8 cellular contexts compared by ENCODE assay signal in genomic region chr11:134050541-134051383, GRCh38. TPM values are rescaled to one million over a fixed set of nuclear protein-coding genes. Genes with fewer than 3 reads are reported as not detected.
DNase-seq lines count a peak whose midpoint lies in the region; ATAC-seq and TF ChIP-seq lines count a peak whose summit lies in the region.

No MANE protein-coding gene starts in this region.

- peak; percentile 85 for TF ChIP-seq CTCF in GM12865 (IDR thresholded peaks at IDR 0.05; ENCODE audit: insufficient read depth, low read depth, low read length, missing control alignments)
- peak; percentile 93 to 97 (median 95) for TF ChIP-seq CTCF in ascending aorta (IDR thresholded peaks at IDR 0.05)

- H3K27ac ChIP-seq in ascending aorta = no peak overlapping the region
- no peak overlapping the region for H3K27ac ChIP-seq in skeletal muscle tissue (ENCODE audit: low read depth, low read length)

- no peak overlapping the region for H3K4me3 ChIP-seq in GM12865 (ENCODE audit: low read depth, low read length)
- peak overlapping the region; percentile 40 to 41 for H3K4me3 ChIP-seq in ascending aorta
- H3K4me3 ChIP-seq in skeletal muscle tissue (ENCODE audit: low read length in 3 of 3) = peak overlapping the region; percentile 51 to 63 (median 57)

- peaks cover 4 to 17% of the 10 kb centered on the region in 2 donors for H3K4me1 ChIP-seq in ascending aorta
- H3K4me1 ChIP-seq in skeletal muscle tissue (ENCODE audit: control insufficient read depth in 3 of 3, insufficient read depth in 3 of 3, low read length in 3 of 3) = peaks cover 8 to 32% (median 26%) of the 10 kb centered on the region in 3 donors

- ATAC-seq in HG02571 (IDR thresholded peaks at IDR 0.05; ENCODE audit: unreplicated experiment) = peak; percentile 83

- H3K36me3 ChIP-seq in ascending aorta (no peaks in the 10 kb centered on the region), skeletal muscle tissue (ENCODE audit: control insufficient read depth in 3 of 3, insufficient read depth in 3 of 3, low read length in 3 of 3) (no peaks in the 10 kb centered on the region)

- no peaks in the 10 kb centered on the region for H3K27me3 ChIP-seq in ascending aorta
- peaks cover 0 to 8% (median 0%) of the 10 kb centered on the region in 3 donors for H3K27me3 ChIP-seq in skeletal muscle tissue (ENCODE audit: control insufficient read depth in 3 of 3, insufficient read depth in 3 of 3, low read length in 3 of 3)

- intact Hi-C loops in ascending aorta (cut with DNase I) = loop anchor here (1.0 kb wide), 3 partner anchors 19 to 89 kb away; partner anchors contain the start of gene JAM3

- H3K9ac ChIP-seq in skeletal muscle tissue (ENCODE audit: low read depth in 1 of 3, low read length in 3 of 3) = peak overlapping the region; percentile 7 to 72 (median 33)

- no peaks in the 10 kb centered on the region for H3K9me3 ChIP-seq in ascending aorta
- no peaks in the 10 kb centered on the region for H3K9me3 ChIP-seq in skeletal muscle tissue (ENCODE audit: control insufficient read depth in 3 of 3, low read length in 3 of 3)

- peak; percentile 53 for DNase-seq in GM12865 (ENCODE audit: low read depth)
- peak; percentile 88 for DNase-seq in NCI-H1092 treated with DMSO at 0.1 percent for 48 hours (lab: John Stamatoyannopoulos, UW)
- peak; percentile 52 to 70 (median 62) for DNase-seq in T-helper 2 cell
- DNase-seq in ascending aorta (ENCODE audit: low spot score in 2 of 2) = peak in 1 of 2 donors; percentile 85
- DNase-seq in hippocampal formation (lab: John Stamatoyannopoulos, UW) = peak; percentile 74
- DNase-seq in amniotic stem cell (lab: John Stamatoyannopoulos, UW) = no peak

RNA-seq across cellular contexts. Expression of gene JAM3, which starts 18.1 kb away (rescaled TPM):
- total RNA-seq in ascending aorta (59.8 TPM), skeletal muscle tissue (65.8 TPM)
